ENCODE assay signal across 26 cellular contexts in genomic region chr12:27686147-27686546, GRCh38. TPM values are rescaled to one million over a fixed set of nuclear protein-coding genes. Genes with fewer than 3 reads are reported as not detected.
"Had no signal": no experiment of that assay in that cellular context is flagged by ENCODE, and none has a peak within 500 bp of the region (broad histone marks: within the 10 kb centered on the region; RNA-seq: fewer than 3 reads in every experiment).

No MANE protein-coding gene starts in this region.

- H3K4me3 ChIP-seq: esophagus squamous epithelium, gastroesophageal sphincter had no signal

- H3K9me3 ChIP-seq: esophagus squamous epithelium, gastroesophageal sphincter had no signal

- H3K27me3 ChIP-seq: brain microvascular endothelial cell, esophagus squamous epithelium, gastroesophageal sphincter had no signal

- H3K4me1 ChIP-seq: esophagus squamous epithelium, gastroesophageal sphincter had no signal

- DNase-seq: activated B cell treated with CpG ODN at 0.5 μM for 24 hours; activated CD4-positive, alpha-beta T cell treated with anti-CD3 and anti-CD28 coated beads for 48 hours; activated CD4-positive, alpha-beta T cell treated with anti-CD3 and anti-CD28 coated beads, Interleukin-2, amount 50 U/mL, for 1 hour; activated CD4-positive, alpha-beta T cell treated with anti-CD3 and anti-CD28 coated beads, Interleukin-2, amount 50 U/mL, for 48 hours; activated CD8-positive, alpha-beta memory T cell treated with anti-CD3 and anti-CD28 coated beads for 24 hours; activated CD8-positive, alpha-beta T cell treated with anti-CD3 and anti-CD28 coated beads for 36 hours; activated effector memory CD4-positive, alpha-beta T cell treated with Interleukin-2 at 50 U/mL for 16 hours; activated gamma-delta T cell treated with Interleukin-2 at 50 U/mL for 16 hours; activated naive CD4-positive, alpha-beta T cell treated with anti-CD3 and anti-CD28 coated beads, Interleukin-2, amount 50 U/mL, for 16 hours; activated naive CD4-positive, alpha-beta T cell treated with Interleukin-2 at 50 U/mL for 16 hours; activated T-cell treated with anti-CD3 and anti-CD28 coated beads, Interleukin-2, amount 50 U/mL, for 4 hours; amniotic stem cell; anterior cingulate cortex; brain microvascular endothelial cell; effector CD8-positive, alpha-beta T cell; esophagus squamous epithelium; foreskin melanocyte; head of caudate nucleus; T-helper 1 cell; T-helper 17 cell; T1000; WERI-Rb-1 had no signal

- H3K36me3 ChIP-seq: WERI-Rb-1 had no signal

- ATAC-seq: activated CD4-positive, CD25-positive, alpha-beta regulatory T cell treated with anti-CD3 and anti-CD28 coated beads, Interleukin-2, amount 50 U/mL, for 24 hours; activated CD8-positive, alpha-beta T cell treated with anti-CD3 and anti-CD28 coated beads for 36 hours; activated T-cell treated with anti-CD3 and anti-CD28 coated beads, Interleukin-2, amount 50 U/mL, for 4 hours; activated T-helper 17 cell treated with anti-CD3 and anti-CD28 coated beads, Interleukin-2, amount 50 U/mL, for 72 hours; gastroesophageal sphincter; T-helper 17 cell had no signal

- H3K27ac ChIP-seq: brain microvascular endothelial cell, epithelial cell of prostate, esophagus squamous epithelium, gastroesophageal sphincter, WERI-Rb-1 had no signal

RNA-seq across cellular contexts. Expression of gene REP15, which starts 10.1 kb away (rescaled TPM):
- total RNA-seq: activated CD8-positive, alpha-beta T cell treated with anti-CD3 and anti-CD28 coated beads for 36 hours; T-helper 17 cell had no signal
